ENCODE assay signal across 8 cellular contexts in the genomic region with DNA sequence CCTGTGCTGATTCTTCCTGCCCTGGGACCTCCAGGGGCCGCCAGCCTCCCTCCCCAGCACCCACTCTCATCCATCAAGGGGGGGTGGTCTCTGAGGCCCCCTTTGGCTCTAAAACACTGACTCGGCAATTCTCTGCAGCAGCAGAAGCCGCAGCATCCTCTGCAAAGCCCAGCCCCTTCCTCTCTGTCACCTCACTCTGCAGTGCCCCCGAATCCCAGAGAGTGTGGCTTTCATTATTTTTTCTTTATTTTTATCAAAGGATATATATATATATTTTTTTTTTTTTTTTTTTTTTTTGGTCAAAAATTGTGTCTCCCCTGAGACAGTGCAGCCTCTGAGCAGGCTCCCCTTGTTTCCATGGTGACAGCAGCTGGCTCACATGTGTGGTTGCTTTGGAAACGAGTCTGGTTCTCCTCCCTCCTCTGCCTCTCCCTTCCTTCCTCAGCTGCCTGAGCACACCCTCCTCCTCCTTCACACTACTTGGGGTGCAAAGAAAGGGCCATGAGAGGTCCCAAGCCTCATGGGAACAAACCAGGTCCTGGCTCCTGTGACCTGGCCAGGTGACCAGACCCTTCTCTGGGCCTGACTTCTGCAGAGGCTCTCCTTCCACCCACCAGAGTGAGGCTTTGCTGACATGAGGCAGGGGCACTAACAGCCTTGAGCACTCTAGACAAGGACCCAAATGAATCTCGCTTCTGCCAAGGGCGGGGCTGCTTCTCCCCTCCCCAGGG.
DNase-seq lines count a peak whose midpoint lies in the region; ATAC-seq and TF ChIP-seq lines count a peak whose summit lies in the region.

No MANE protein-coding gene starts in this region.

- H3K36me3 ChIP-seq in HAP-1 (replicated peaks): no peaks in the 10 kb centered on the region

- peak; percentile 59 for ATAC-seq in HG03159 (IDR thresholded peaks at IDR 0.05; ENCODE audit: unreplicated experiment)
- ATAC-seq in GM21381 (IDR thresholded peaks at IDR 0.05; ENCODE audit: unreplicated experiment): no peak

- in situ Hi-C loops in HAP-1 (cut with MboI; ENCODE audit: low sequenced_read_pairs): no loop called here

- DNase-seq in GM10248 (ENCODE audit: extremely low spot score) (peak; percentile 80), UCSD-AML1 (lab: John Stamatoyannopoulos, UW; ENCODE audit: unreplicated experiment) (peak; percentile 61), occipital lobe (lab: John Stamatoyannopoulos, UW) (peak; percentile 57), HAP-1 (ENCODE audit: low spot score in 2 of 2) (no peak), KG1 (lab: John Stamatoyannopoulos, UW) (no peak)
- peak; percentile 71 for DNase-seq in effector CD4-positive, alpha-beta T cell

- peaks cover 31% of the 10 kb centered on the region for H3K4me1 ChIP-seq in HAP-1

- H3K9me3 ChIP-seq in HAP-1: no peaks in the 10 kb centered on the region

- H3K27me3 ChIP-seq in HAP-1 (ENCODE audit: low read depth): no peaks in the 10 kb centered on the region

- TF ChIP-seq CTCF in GM10248 (IDR thresholded peaks at IDR 0.05; ENCODE audit: control extremely low read depth, extremely low read depth, low read depth, missing control alignments): no peak

- CTCF ChIA-PET in GM10248 (lab: Yijun Ruan, JAX): interaction anchor here (2.2 kb wide), 1 partner anchor 10 kb away, joined by 6 read pairs; no protein-coding TSS in a partner anchor

- H3K4me3 ChIP-seq in HAP-1: no peak overlapping the region

- POLR2A ChIA-PET in GM10248 (lab: Yijun Ruan, JAX): no interaction called here

Comparison
In these comparisons a context has a peak if more than half of its experiments do, and no peak if none do; other contexts are left out.
1. DNase-seq: peak in GM10248 (single experiment), UCSD-AML1 (single experiment), effector CD4-positive, alpha-beta T cell (single experiment) and occipital lobe (single experiment); none in HAP-1 (0 of 2) and KG1 (single experiment).